In the genomic region with DNA sequence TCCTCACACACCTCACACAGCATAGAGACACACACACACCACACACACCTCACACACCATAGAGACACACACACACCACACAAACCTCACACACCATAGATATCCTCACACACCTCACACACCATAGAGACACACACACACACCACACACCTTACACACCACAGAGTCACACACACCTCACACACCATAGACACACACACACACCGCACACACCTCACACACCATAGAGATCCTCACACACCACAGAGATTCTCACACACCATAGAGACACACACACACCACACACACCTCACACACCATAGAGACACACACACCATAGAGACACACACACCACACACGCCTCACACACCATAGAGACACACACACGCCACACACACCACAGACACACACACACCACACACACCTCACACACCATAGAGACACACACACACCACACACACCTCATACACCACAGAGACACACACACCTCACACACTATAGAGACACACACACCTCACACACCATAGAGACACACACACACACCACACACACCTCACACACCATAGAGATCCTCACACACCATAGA, we compare ENCODE assay signal across 1 cellular context.
TF ChIP-seq lines count a peak whose summit lies in the region.

No MANE protein-coding gene starts in this region.

TF ChIP-seq in K562, 482 proteins besides CTCF, POLR2A, EP300 and RAD21:
- TF ChIP-seq, protein P1, sequence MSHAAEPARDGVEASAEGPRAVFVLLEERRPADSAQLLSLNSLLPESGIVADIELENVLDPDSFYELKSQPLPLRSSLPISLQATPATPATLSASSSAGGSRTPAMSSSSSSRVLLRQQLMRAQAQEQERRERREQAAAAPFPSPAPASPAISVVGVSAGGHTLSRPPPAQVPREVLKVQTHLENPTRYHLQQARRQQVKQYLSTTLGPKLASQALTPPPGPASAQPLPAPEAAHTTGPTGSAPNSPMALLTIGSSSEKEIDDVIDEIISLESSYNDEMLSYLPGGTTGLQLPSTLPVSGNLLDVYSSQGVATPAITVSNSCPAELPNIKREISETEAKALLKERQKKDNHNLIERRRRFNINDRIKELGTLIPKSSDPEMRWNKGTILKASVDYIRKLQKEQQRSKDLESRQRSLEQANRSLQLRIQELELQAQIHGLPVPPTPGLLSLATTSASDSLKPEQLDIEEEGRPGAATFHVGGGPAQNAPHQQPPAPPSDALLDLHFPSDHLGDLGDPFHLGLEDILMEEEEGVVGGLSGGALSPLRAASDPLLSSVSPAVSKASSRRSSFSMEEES (CRISPR knock-in tag; IDR thresholded peaks at IDR 0.05), result no peak
- TF ChIP-seq SMARCE1 (IDR thresholded peaks at IDR 0.05) (no peak), TEAD2 (tag; IDR thresholded peaks at IDR 0.05) (no peak), CEBPB (tag; IDR thresholded peaks at IDR 0.05) (no peak), PTTG1 (tag; IDR thresholded peaks at IDR 0.05; ENCODE audit: low read depth) (no peak), KLF10 (CRISPR knock-in tag; IDR thresholded peaks at IDR 0.05) (no peak), SAP30 (IDR thresholded peaks at IDR 0.05; ENCODE audit: borderline replicate concordance, insufficient read depth, low read depth, low read length, poor library complexity, severe bottlenecking) (no peak), CREB3L1 (IDR thresholded peaks at IDR 0.05; ENCODE audit: borderline replicate concordance, low read depth) (no peak), ZNF589 (CRISPR knock-in tag; IDR thresholded peaks at IDR 0.05; ENCODE audit: low read depth) (no peak), EHMT2 (IDR thresholded peaks at IDR 0.05) (no peak), NFXL1 (CRISPR knock-in tag; IDR thresholded peaks at IDR 0.05) (no peak), CAMTA2 (CRISPR knock-in tag; conservative IDR thresholded peaks at IDR 0.05) (no peak), ZC3H4 (CRISPR knock-in tag; IDR thresholded peaks at IDR 0.05; ENCODE audit: borderline replicate concordance) (no peak), SMARCB1 (IDR thresholded peaks at IDR 0.05; ENCODE audit: insufficient read length, low read depth) (no peak), SOX6 (IDR thresholded peaks at IDR 0.05) (no peak), MIER1 (IDR thresholded peaks at IDR 0.05; ENCODE audit: low read depth) (no peak)
